In genomic region chr7:1785839-1786238, GRCh38 we compare ENCODE assay signal across 37 cellular contexts.
"Had no signal": no experiment of that assay in that cellular context is flagged by ENCODE, and none has a peak within 500 bp of the region (broad histone marks: within the 10 kb centered on the region; RNA-seq: fewer than 3 reads in every experiment).

No MANE protein-coding gene starts in this region.

- DNase-seq: activated B cell treated with CpG ODN at 0.5 μM for 24 hours; activated CD4-positive, alpha-beta memory T cell treated with anti-CD3 and anti-CD28 coated beads for 36 hours; activated CD4-positive, alpha-beta T cell treated with anti-CD3 and anti-CD28 coated beads for 4 hours; activated CD4-positive, alpha-beta T cell treated with anti-CD3 and anti-CD28 coated beads, Interleukin-2, amount 10 ng/mL, durations not matched to agents 24 days and 14 days; activated CD4-positive, alpha-beta T cell treated with anti-CD3 and anti-CD28 coated beads, Interleukin-2, amount 50 U/mL, for 1 hour; activated CD4-positive, alpha-beta T cell treated with anti-CD3 and anti-CD28 coated beads, Interleukin-2, amount 50 U/mL, for 4 hours; activated CD4-positive, CD25-positive, alpha-beta regulatory T cell treated with anti-CD3 and anti-CD28 coated beads, Interleukin-2, amount 50 U/mL, for 72 hours; activated CD8-positive, alpha-beta T cell treated with anti-CD3 and anti-CD28 coated beads for 36 hours; activated effector memory CD4-positive, alpha-beta T cell treated with anti-CD3 and anti-CD28 coated beads, Interleukin-2, amount 50 U/mL, for 16 hours; activated gamma-delta T cell treated with Interleukin-2 at 50 U/mL for 16 hours; activated naive CD4-positive, alpha-beta T cell; activated naive CD4-positive, alpha-beta T cell treated with anti-CD3 and anti-CD28 coated beads for 36 hours; activated naive CD4-positive, alpha-beta T cell treated with anti-CD3 and anti-CD28 coated beads, Interleukin-2, amount 50 U/mL, for 16 hours; activated naive CD8-positive, alpha-beta T cell treated with anti-CD3 and anti-CD28 coated beads for 36 hours; activated T-cell treated with anti-CD3 and anti-CD28 coated beads for 4 hours; activated T-cell treated with anti-CD3 and anti-CD28 coated beads, Interleukin-2, amount 50 U/mL, for 1 hour; activated T-cell treated with anti-CD3 and anti-CD28 coated beads, Interleukin-2, amount 50 U/mL, for 4 hours; activated T-cell treated with anti-CD3 and anti-CD28 coated beads, Interleukin-2, amount 50 U/mL, for 72 hours; adrenal gland; amniotic stem cell; body of pancreas; brain microvascular endothelial cell; caudate nucleus; SW 1271; T-helper 1 cell; T-helper 2 cell; T-helper 9 cell had no signal

- H3K4me3 Mint-ChIP-seq: activated B cell treated with CpG ODN at 0.5 μM for 24 hours; activated CD4-positive, alpha-beta memory T cell treated with anti-CD3 and anti-CD28 coated beads for 36 hours; activated CD4-positive, alpha-beta T cell treated with anti-CD3 and anti-CD28 coated beads, Interleukin-2, amount 10 ng/mL, durations not matched to agents 24 days and 14 days; activated CD8-positive, alpha-beta T cell treated with anti-CD3 and anti-CD28 coated beads for 36 hours; activated naive CD4-positive, alpha-beta T cell treated with anti-CD3 and anti-CD28 coated beads for 36 hours; activated naive CD8-positive, alpha-beta T cell treated with anti-CD3 and anti-CD28 coated beads for 36 hours; activated T-cell treated with anti-CD3 and anti-CD28 coated beads, Interleukin-2, amount 50 U/mL, for 4 hours; activated T-cell treated with anti-CD3 and anti-CD28 coated beads, Interleukin-2, amount 50 U/mL, for 72 hours; activated T-helper 1 cell treated with anti-CD3 and anti-CD28 coated beads, Interleukin-12 subunit alpha, Interleukin-12 subunit beta, Interleukin-2, Interleukin-4 antibody, amounts not matched to agents 30 ng/mL and 10 ng/mL and 1 ng/mL, durations not matched to agents 14 hours and 24 hours and 36 hours; activated T-helper 17 cell treated with anti-CD3 and anti-CD28 coated beads, Interleukin-2, amount 50 U/mL, for 72 hours; central memory CD8-positive, alpha-beta T cell; T-helper 1 cell treated with Interleukin-12 subunit alpha and Interleukin-12 subunit beta and Interleukin-4 antibody, amounts not matched to agents 30 μg/mL and 1 μg/mL, for 36 hours; T-helper 2 cell treated with Interferon-gamma antibody and Interleukin-4, amounts not matched to agents 5 μg/mL and 100 μg/mL, for 36 hours had no signal

- H3K36me3 ChIP-seq: adrenal gland, brain microvascular endothelial cell, breast epithelium had no signal

- H3K4me1 ChIP-seq: adrenal gland, body of pancreas, breast epithelium had no signal

- ATAC-seq: activated CD8-positive, alpha-beta T cell treated with anti-CD3 and anti-CD28 coated beads for 36 hours; activated naive CD4-positive, alpha-beta T cell treated with anti-CD3 and anti-CD28 coated beads, Interleukin-2, amount 50 U/mL, for 72 hours; activated T-cell treated with anti-CD3 and anti-CD28 coated beads, Interleukin-2, amount 50 U/mL, for 4 hours; activated T-cell treated with anti-CD3 and anti-CD28 coated beads, Interleukin-2, amount 50 U/mL, for 72 hours; activated T-helper 17 cell treated with anti-CD3 and anti-CD28 coated beads, Interleukin-2, amount 50 U/mL, for 72 hours; body of pancreas had no signal

- H3K27ac Mint-ChIP-seq: activated B cell treated with CpG ODN at 0.5 μM for 24 hours; activated CD4-positive, alpha-beta memory T cell treated with anti-CD3 and anti-CD28 coated beads for 36 hours; activated CD4-positive, alpha-beta T cell treated with anti-CD3 and anti-CD28 coated beads, Interleukin-2, amount 10 ng/mL, durations not matched to agents 24 days and 14 days; activated CD8-positive, alpha-beta T cell treated with anti-CD3 and anti-CD28 coated beads for 36 hours; activated naive CD4-positive, alpha-beta T cell treated with anti-CD3 and anti-CD28 coated beads for 36 hours; activated naive CD4-positive, alpha-beta T cell treated with anti-CD3 and anti-CD28 coated beads, Interleukin-2, amount 50 U/mL, for 72 hours; activated naive CD8-positive, alpha-beta T cell treated with anti-CD3 and anti-CD28 coated beads for 36 hours; activated T-cell treated with anti-CD3 and anti-CD28 coated beads, Interleukin-2, amount 50 U/mL, for 72 hours; activated T-helper 1 cell treated with anti-CD3 and anti-CD28 coated beads, Interleukin-12 subunit alpha, Interleukin-12 subunit beta, Interleukin-2, Interleukin-4 antibody, amounts not matched to agents 30 ng/mL and 10 ng/mL and 1 ng/mL, durations not matched to agents 14 hours and 24 hours and 36 hours; activated T-helper 17 cell treated with anti-CD3 and anti-CD28 coated beads, Interleukin-2, amount 50 U/mL, for 72 hours; T-helper 1 cell treated with Interleukin-12 subunit alpha and Interleukin-12 subunit beta and Interleukin-4 antibody, amounts not matched to agents 30 μg/mL and 1 μg/mL, for 36 hours; T-helper 2 cell treated with Interferon-gamma antibody and Interleukin-4, amounts not matched to agents 5 μg/mL and 100 μg/mL, for 36 hours had no signal

- H3K36me3 Mint-ChIP-seq: activated CD4-positive, alpha-beta memory T cell treated with anti-CD3 and anti-CD28 coated beads for 36 hours; activated naive CD8-positive, alpha-beta T cell treated with anti-CD3 and anti-CD28 coated beads for 36 hours had no signal

- H3K27me3 ChIP-seq: adrenal gland, body of pancreas, brain microvascular endothelial cell had no signal

- FAIRE-seq: astrocyte, TTC549 had no signal

- H3K4me3 ChIP-seq: adrenal gland, body of pancreas, breast epithelium had no signal

- H3K4me1 Mint-ChIP-seq: activated B cell treated with CpG ODN at 0.5 μM for 24 hours; activated CD4-positive, alpha-beta T cell treated with anti-CD3 and anti-CD28 coated beads, Interleukin-2, amount 10 ng/mL, durations not matched to agents 24 days and 14 days; activated naive CD8-positive, alpha-beta T cell treated with anti-CD3 and anti-CD28 coated beads for 36 hours; activated T-helper 17 cell treated with anti-CD3 and anti-CD28 coated beads, Interleukin-2, amount 50 U/mL, for 72 hours; central memory CD8-positive, alpha-beta T cell had no signal

- H3K27ac ChIP-seq: adrenal gland, body of pancreas, brain microvascular endothelial cell, breast epithelium, VCaP had no signal

- H3K9me3 ChIP-seq: adrenal gland had no signal

- H3K9me3 Mint-ChIP-seq: activated T-helper 17 cell treated with anti-CD3 and anti-CD28 coated beads, Interleukin-2, amount 50 U/mL, for 72 hours had no signal
